In genomic region chr1:112638109-112638426, GRCh38 we compare ENCODE assay signal across 14 cellular contexts.
A peak's percentile ranks its signal among the peaks of the same experiment; 100 is the strongest.
DNase-seq lines count a peak whose midpoint lies in the region; ATAC-seq and TF ChIP-seq lines count a peak whose summit lies in the region.
"Had no signal": no experiment of that assay in that cellular context is flagged by ENCODE, and none has a peak within 500 bp of the region (broad histone marks: within the 10 kb centered on the region; RNA-seq: fewer than 3 reads in every experiment).

No MANE protein-coding gene starts in this region.

- H3K36me3 ChIP-seq in ACC112 (ENCODE audit: insufficient read depth, low read length), result no peaks in the 10 kb centered on the region
- H3K36me3 ChIP-seq: cardiac muscle cell, esophagus muscularis mucosa had no signal

- H3K27ac ChIP-seq in ACC112 (ENCODE audit: low read depth, low read length) (peak overlapping the region; percentile 90), angular gyrus (ENCODE audit: low read depth, low read length) (peak overlapping the region; percentile 73), layer of hippocampus (ENCODE audit: low read depth, low read length) (peak overlapping the region; percentile 69)
- H3K27ac ChIP-seq: cardiac muscle cell, esophagus muscularis mucosa had no signal

- peaks cover 82% of the 10 kb centered on the region for H3K79me2 ChIP-seq in ACC112 (ENCODE audit: control insufficient read depth, insufficient read depth, low read length, unreplicated experiment)

- CTCF ChIA-PET in HEK293T (lab: Yijun Ruan, JAX), result interaction anchor here (1.4 kb wide), 1 partner anchor 435 kb away, joined by 3 read pairs; the partner anchor contains the start of gene LRIG2

- POLR2A ChIA-PET in HEK293T (lab: Yijun Ruan, JAX), result interaction anchor here (1.0 to 2.0 kb wide), 3 partner anchors 19 to 67 kb away, joined by 4 to 12 read pairs (median 5); partner anchors contain the start of genes CAPZA1, MOV10 and ST7L

- H2AFZ ChIP-seq in ACC112 (ENCODE audit: low read length, unreplicated experiment), result no peak overlapping the region

- H3K4me3 ChIP-seq in ACC112 (ENCODE audit: low read depth, low read length), result no peak overlapping the region
- H3K4me3 ChIP-seq: cardiac muscle cell, esophagus muscularis mucosa had no signal

- DNase-seq in HEK293T (ENCODE audit: extremely low spot score), result no peak
- no peak for DNase-seq in Ammon's horn (ENCODE audit: low spot score)
- no peak for DNase-seq in islet precursor cell
- DNase-seq in cerebellar nuclear complex (lab: John Stamatoyannopoulos, UW), result no peak
- DNase-seq: activated CD4-positive, alpha-beta T cell treated with anti-CD3 and anti-CD28 coated beads, Interleukin-2, amount 50 U/mL, for 1 hour; activated gamma-delta T cell; MV-4-11; T-helper 1 cell had no signal

- H3K4me1 ChIP-seq in ACC112 (ENCODE audit: control insufficient read depth, insufficient read depth, low read length, unreplicated experiment), result peaks cover 45% of the 10 kb centered on the region

- H3K27me3 ChIP-seq in ACC112 (ENCODE audit: insufficient read depth, low read length), result no peaks in the 10 kb centered on the region
- no peaks in the 10 kb centered on the region for H3K27me3 ChIP-seq in layer of hippocampus (ENCODE audit: control insufficient read depth, insufficient read depth, low read length)
- H3K27me3 ChIP-seq: cardiac muscle cell, esophagus muscularis mucosa had no signal

- no peak for ATAC-seq in activated CD4-positive, CD25-positive, alpha-beta regulatory T cell treated with anti-CD3 and anti-CD28 coated beads, Interleukin-2, amount 50 U/mL, for 24 hours

TF ChIP-seq in HEK293T, 16 proteins besides CTCF, POLR2A, EP300 and RAD21:
- TF ChIP-seq FOXM1 (IDR thresholded peaks at IDR 0.05; ENCODE audit: borderline replicate concordance) (no peak), FOXA1 (IDR thresholded peaks at IDR 0.05) (no peak), PKNOX1 (IDR thresholded peaks at IDR 0.05) (0 out of 2 replicates have a peak, but pooled peaks have one; percentile 18), ARNT (IDR thresholded peaks at IDR 0.05) (no peak), BHLHE40 (IDR thresholded peaks at IDR 0.05; ENCODE audit: borderline replicate concordance) (no peak)
